In genomic region chr7:92717982-92718716, GRCh38 we compare ENCODE assay signal across 8 cellular contexts.
DNase-seq lines count a peak whose midpoint lies in the region; ATAC-seq and TF ChIP-seq lines count a peak whose summit lies in the region.

No MANE protein-coding gene starts in this region.

- no peaks in the 10 kb centered on the region for H3K27me3 Mint-ChIP-seq in activated naive CD8-positive, alpha-beta T cell

- DNase-seq in GM13976 (ENCODE audit: low spot score) (peak; percentile 36), Panc1 (ENCODE audit: low read depth, low spot score) (no peak), left ventricle myocardium inferior (no peak), NCI-H187 treated with DMSO at 0.1 percent for 48 hours (lab: John Stamatoyannopoulos, UW) (no peak), OCI-M2 (lab: John Stamatoyannopoulos, UW; ENCODE audit: unreplicated experiment) (no peak)

- H3K4me1 ChIP-seq in Panc1 (ENCODE audit: control insufficient read depth, insufficient read depth, low read length): peaks cover 52% of the 10 kb centered on the region
- H3K4me1 ChIP-seq in left ventricle myocardium inferior: peaks cover 80% of the 10 kb centered on the region

- H3K36me3 ChIP-seq in Panc1 (ENCODE audit: control insufficient read depth, insufficient read depth, low read length): no peaks in the 10 kb centered on the region
- no peaks in the 10 kb centered on the region for H3K36me3 ChIP-seq in left ventricle myocardium inferior

- H3K27ac Mint-ChIP-seq in activated naive CD8-positive, alpha-beta T cell: peak overlapping the region; percentile 96

- intact Hi-C loops in Panc1 (cut with micrococcal nuclease; ENCODE audit: unreplicated experiment) (no loop called here), left ventricle myocardium inferior (cut with micrococcal nuclease) (loop anchor here (10.0 kb wide), 1 partner anchor 67 kb away; no protein-coding TSS in a partner anchor)

- peak overlapping the region; percentile 38 to 69 for H3K4me3 ChIP-seq in Panc1 (ENCODE audit: low read depth in 2 of 2, low read length in 2 of 2)
- H3K4me3 ChIP-seq in left ventricle myocardium inferior: peak overlapping the region; percentile 60
- peak overlapping the region; percentile 13 to 45 (median 26) for H3K4me3 ChIP-seq in skin epidermis

- peaks cover 33% of the 10 kb centered on the region for H3K36me3 Mint-ChIP-seq in activated naive CD8-positive, alpha-beta T cell

- POLR2A ChIA-PET in Panc1 (lab: Charles Lee): no interaction called here

- H3K4me3 Mint-ChIP-seq in activated naive CD8-positive, alpha-beta T cell: peak overlapping the region; percentile 86

- H3K27ac ChIP-seq in Panc1 (ENCODE audit: low read length) (peak overlapping the region; percentile 92), left ventricle myocardium inferior (replicated peaks) (peak overlapping the region; percentile 93), skin epidermis (peak overlapping the region in 20 of 21 experiments; percentile 48 to 87 (median 78))

- H3K9me3 ChIP-seq in Panc1 (ENCODE audit: control insufficient read depth, insufficient read depth, low read depth, low read length) (no peaks in the 10 kb centered on the region), left ventricle myocardium inferior (replicated peaks) (no peaks in the 10 kb centered on the region)

- H3K4me1 Mint-ChIP-seq in activated naive CD8-positive, alpha-beta T cell (ENCODE audit: low read depth): peaks cover 49% of the 10 kb centered on the region

- no peaks in the 10 kb centered on the region for H3K27me3 ChIP-seq in Panc1 (ENCODE audit: control insufficient read depth, insufficient read depth, low read length)
- no peaks in the 10 kb centered on the region for H3K27me3 ChIP-seq in left ventricle myocardium inferior (ENCODE audit: low read depth)

- CTCF ChIA-PET in Panc1 (lab: Charles Lee): no interaction called here

- ATAC-seq in HG03039 (IDR thresholded peaks at IDR 0.05; ENCODE audit: unreplicated experiment) (peak; percentile 52), Panc1 (peak; percentile 86)

- no peak for TF ChIP-seq CTCF in GM13976 (IDR thresholded peaks at IDR 0.05; ENCODE audit: borderline replicate concordance, control extremely low read depth, extremely low read depth, insufficient read depth, missing control alignments)
- TF ChIP-seq CTCF in Panc1 (IDR thresholded peaks at IDR 0.05): no peak
- TF ChIP-seq CTCF in left ventricle myocardium inferior (IDR thresholded peaks at IDR 0.05; ENCODE audit: borderline replicate concordance): no peak

- no peaks in the 10 kb centered on the region for H3K9me3 Mint-ChIP-seq in activated naive CD8-positive, alpha-beta T cell (ENCODE audit: low read depth)

- in situ Hi-C loops in GM13976 (cut with MboI; ENCODE audit: low sequenced_read_pairs, unreplicated experiment): no loop called here
- in situ Hi-C loops in Panc1 (cut with HindIII; ENCODE audit: low pct_unique_long_range_greater_than_20kb, low sequenced_read_pairs): no loop called here

- no TSS peak for BruUV-seq in Panc1 (replicated peaks; lab: Mats Ljungman, UMichigan)
